16 cellular contexts compared by ENCODE assay signal in the genomic region with DNA sequence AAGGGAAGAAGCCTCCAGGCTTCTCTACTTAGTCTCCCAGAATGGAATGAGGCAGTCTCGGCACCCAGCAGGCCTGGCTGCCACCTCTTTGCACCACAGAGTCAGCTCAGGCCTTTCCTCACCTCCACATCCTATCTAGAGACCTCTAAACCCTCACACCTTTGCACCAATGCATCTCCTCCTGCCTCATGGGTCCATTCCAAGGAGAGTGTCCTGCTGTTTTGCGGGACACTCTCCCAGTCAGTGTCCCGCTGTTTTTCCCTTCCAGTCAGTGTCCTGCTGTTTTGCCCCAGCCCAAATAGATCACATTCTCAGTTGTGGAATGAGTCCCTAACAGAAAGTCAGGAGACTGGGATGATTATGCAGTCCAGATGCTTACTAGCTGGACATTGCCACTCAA.
A peak's percentile ranks its signal among the peaks of the same experiment; 100 is the strongest.
DNase-seq lines count a peak whose midpoint lies in the region; ATAC-seq, FAIRE-seq and TF ChIP-seq lines count a peak whose summit lies in the region.
"Had no signal": no experiment of that assay in that cellular context is flagged by ENCODE, and none has a peak within 500 bp of the region (broad histone marks: within the 10 kb centered on the region; RNA-seq: fewer than 3 reads in every experiment).

No MANE protein-coding gene starts in this region.

- H2BK20ac ChIP-seq in H1 (ENCODE audit: low read length) = peak overlapping the region; percentile 55

- H2BK12ac ChIP-seq in H1 (ENCODE audit: low read depth, low read length) (peak overlapping the region; percentile 65; the same call in 1 of the 2 replicates), neuronal stem cell (ENCODE audit: low read length) (no peak overlapping the region)

- H2BK120ac ChIP-seq in H1 (replicated peaks; ENCODE audit: low read depth, low read length) = peak overlapping the region; percentile 59
- H2BK120ac ChIP-seq in neuronal stem cell (ENCODE audit: low read depth, low read length) = no peak overlapping the region

- H4K91ac ChIP-seq in H1 (replicated peaks; ENCODE audit: insufficient read length, low read length) (no peak overlapping the region), neuronal stem cell (ENCODE audit: low read depth, low read length, poor library complexity) (no peak overlapping the region)

- H3K23me2 ChIP-seq in H1 (ENCODE audit: low read depth, low read length) = no peaks in the 10 kb centered on the region

- H3K9ac ChIP-seq in HUES64 (ENCODE audit: low read depth, low read length) (peak overlapping the region; percentile 17; the same call in 1 of the 2 replicates), H1 (replicated peaks in 1 of 4; ENCODE audit: extremely low read depth in 1 of 4, low read depth in 3 of 4, low read length in 3 of 4) (no peak overlapping the region), neuronal stem cell (ENCODE audit: low read depth, low read length, poor library complexity) (no peak overlapping the region)

- no peak for FAIRE-seq in H1 (lab: Jason Lieb, UNC)
- FAIRE-seq: endothelial cell of umbilical vein, frontal cortex, H54 had no signal

- no peak for TF ChIP-seq EP300 in H1 (IDR thresholded peaks at IDR 0.05; ENCODE audit: borderline replicate concordance in 1 of 2, low read depth in 2 of 2, low read length in 2 of 2)

- no peak for TF ChIP-seq RAD21 in H1 (IDR thresholded peaks at IDR 0.05 in 1 of 2, conservative IDR thresholded peaks at IDR 0.05 in 1 of 2; ENCODE audit: low read depth in 2 of 2, low read length in 2 of 2)

- H3K27me3 ChIP-seq in HUES64 (ENCODE audit: insufficient read depth, low read length) (no peaks in the 10 kb centered on the region), H1 (replicated peaks in 1 of 4; ENCODE audit: control insufficient read depth in 3 of 4, extremely low read depth in 1 of 4, insufficient read depth in 3 of 4, low read length in 3 of 4) (no peaks in the 10 kb centered on the region), neuronal stem cell (ENCODE audit: control insufficient read depth in 3 of 3, insufficient read depth in 3 of 3, low read depth in 1 of 3, low read length in 3 of 3) (no peaks in the 10 kb centered on the region)
- H3K27me3 ChIP-seq in effector memory CD4-positive, alpha-beta T cell (replicated peaks; ENCODE audit: control insufficient read depth, insufficient read depth, low read length, poor library complexity, severe bottlenecking) = no peaks in the 10 kb centered on the region
- H3K27me3 ChIP-seq: Peyer's patch had no signal

- no peak overlapping the region for H3K14ac ChIP-seq in H1 (ENCODE audit: insufficient read length)
- H3K14ac ChIP-seq in neuronal stem cell (ENCODE audit: low read length) = no peak overlapping the region

- no peak overlapping the region for H3K27ac Mint-ChIP-seq in nephron progenitor cell
- H3K27ac Mint-ChIP-seq: activated CD8-positive, alpha-beta T cell treated with anti-CD3 and anti-CD28 coated beads, Interleukin-2, amount 10 ng/mL, durations not matched to agents 7 days and 5 days; activated naive CD4-positive, alpha-beta T cell treated with anti-CD3 and anti-CD28 coated beads, Interleukin-2, amount 10 ng/mL, durations not matched to agents 7 days and 5 days; activated T-cell treated with anti-CD3 and anti-CD28 coated beads, Interleukin-2, amount 50 U/mL, for 24 hours had no signal

- H3K18ac ChIP-seq in H1 (ENCODE audit: extremely low read depth, low read length) (0 out of 2 replicates have a peak overlapping the region, but pooled peaks have one; percentile 22), neuronal stem cell (ENCODE audit: low read length) (no peak overlapping the region)

- peaks cover 48% of the 10 kb centered on the region for H3K4me1 ChIP-seq in HUES64 (ENCODE audit: insufficient read depth, low read length)
- peaks cover 3 to 8% (median 6%) of the 10 kb centered on the region in 4 experiments; a peak in 6 of 7 replicates for H3K4me1 ChIP-seq in H1 (replicated peaks in 1 of 4; ENCODE audit: control insufficient read depth in 3 of 4, insufficient read depth in 4 of 4, low read length in 3 of 4)
- H3K4me1 ChIP-seq in neuronal stem cell (ENCODE audit: control insufficient read depth in 2 of 2, insufficient read depth in 1 of 2, low read depth in 1 of 2, low read length in 2 of 2) = peaks cover 0 to 1% of the 10 kb centered on the region in 2 donors
- no peaks in the 10 kb centered on the region for H3K4me1 ChIP-seq in effector memory CD4-positive, alpha-beta T cell (ENCODE audit: control insufficient read depth, insufficient read depth, low read length, poor library complexity, severe bottlenecking)
- H3K4me1 ChIP-seq: Peyer's patch had no signal

- H4K8ac ChIP-seq in H1 (ENCODE audit: extremely low read depth, insufficient read depth, low read length) (no peak overlapping the region), neuronal stem cell (ENCODE audit: low read depth, low read length) (no peak overlapping the region)

- H3K56ac ChIP-seq in H1 (replicated peaks; ENCODE audit: insufficient read length, low read depth, low read length) = no peak overlapping the region

- H3K4ac ChIP-seq in H1 (replicated peaks; ENCODE audit: insufficient read length, low read depth, low read length) (no peak overlapping the region), neuronal stem cell (ENCODE audit: low read length) (no peak overlapping the region)

- no peaks in the 10 kb centered on the region for H3K36me3 Mint-ChIP-seq in nephron progenitor cell (ENCODE audit: low read depth)
- H3K36me3 Mint-ChIP-seq: activated naive CD4-positive, alpha-beta T cell treated with anti-CD3 and anti-CD28 coated beads, Interleukin-2, amount 10 ng/mL, durations not matched to agents 7 days and 5 days had no signal

- CTCF ChIA-PET in H1 (lab: Charles Lee; ENCODE audit: partially characterized antibody) = interaction anchor here (0.6 to 2.2 kb wide), 5 partner anchors 8 to 168 kb away, joined by 3 to 13 read pairs (median 3); no protein-coding TSS in a partner anchor

- 0 out of 2 replicates have a peak overlapping the region, but pooled peaks have one; percentile 36 for H2BK15ac ChIP-seq in H1 (ENCODE audit: low read length)
- H2BK15ac ChIP-seq in neuronal stem cell (ENCODE audit: low read length) = peak overlapping the region; percentile 12

- H3K4me1 Mint-ChIP-seq in nephron progenitor cell = peaks cover 35% of the 10 kb centered on the region
- H3K4me1 Mint-ChIP-seq: activated naive CD4-positive, alpha-beta T cell treated with anti-CD3 and anti-CD28 coated beads, Interleukin-2, amount 10 ng/mL, durations not matched to agents 7 days and 5 days had no signal

- no peak for TF ChIP-seq CTCF in H1 (IDR thresholded peaks at IDR 0.05; ENCODE audit: control extremely low read depth in 1 of 3, insufficient read depth in 1 of 3, low read depth in 1 of 3, low read length in 3 of 3)
- TF ChIP-seq CTCF in nephron progenitor cell (IDR thresholded peaks at IDR 0.05) = no peak

- POLR2A ChIA-PET in H1 (lab: Charles Lee; ENCODE audit: partially characterized antibody) = interaction anchor here (1.0 to 1.5 kb wide), 2 partner anchors 13 to 30 kb away, joined by 3 to 4 read pairs; no protein-coding TSS in a partner anchor

- WGBS in HUES64 = 50% methylated on average over 3 of the region's 3 CpGs
- WGBS in H1 (ENCODE audit: extremely low coverage in 1 of 2, insufficient coverage in 1 of 2, insufficient read length in 1 of 2, insufficient replicate concordance in 2 of 2, low coverage in 1 of 2, low lambda C conversion rate in 2 of 2, missing lambda C conversion rate in 1 of 2), 2 experiments = 67% methylated on average over 3 of the region's 3 CpGs; no CpG with 5 or more reads in 1 of the 2 experiments
- no CpG with 5 or more reads among the region's 3 CpGs for WGBS in neuronal stem cell (ENCODE audit: extremely low coverage in 2 of 2, insufficient read length in 2 of 2, insufficient replicate concordance in 1 of 2), 2 donors

- H3K4me2 ChIP-seq in H1 (ENCODE audit: insufficient read depth in 1 of 2, low read depth in 2 of 2, low read length in 2 of 2) (no peak overlapping the region), neuronal stem cell (ENCODE audit: insufficient read depth, low read length, poor library complexity, severe bottlenecking) (no peak overlapping the region)

- no peak overlapping the region for H3K4me3 Mint-ChIP-seq in nephron progenitor cell
- H3K4me3 Mint-ChIP-seq: activated CD8-positive, alpha-beta T cell treated with anti-CD3 and anti-CD28 coated beads, Interleukin-2, amount 10 ng/mL, durations not matched to agents 7 days and 5 days; activated naive CD4-positive, alpha-beta T cell treated with anti-CD3 and anti-CD28 coated beads, Interleukin-2, amount 10 ng/mL, durations not matched to agents 7 days and 5 days; activated T-cell treated with anti-CD3 and anti-CD28 coated beads, Interleukin-2, amount 50 U/mL, for 24 hours had no signal

- H3K23ac ChIP-seq in H1 (ENCODE audit: insufficient read length) = no peak overlapping the region
- no peak overlapping the region for H3K23ac ChIP-seq in neuronal stem cell (ENCODE audit: low read depth, low read length, poor library complexity)

- 0 out of 2 replicates have a peak overlapping the region, but pooled peaks have one; percentile 73 for H2BK5ac ChIP-seq in H1 (ENCODE audit: low read depth, low read length)
- H2BK5ac ChIP-seq in neuronal stem cell (ENCODE audit: low read length) = no peak overlapping the region

- no peak for TF ChIP-seq POLR2A in H1 (IDR thresholded peaks at IDR 0.05; ENCODE audit: control extremely low read depth in 1 of 2, low read depth in 2 of 2, low read length in 2 of 2)

- DNase-seq in H1 (ENCODE audit: low read depth in 1 of 2, low spot score in 2 of 2) (no peak), neuronal stem cell (ENCODE audit: low spot score) (no peak), nephron progenitor cell (no peak), cerebellar cortex (ENCODE audit: low spot score) (no peak)
- no peak for DNase-seq in effector memory CD4-positive, alpha-beta T cell
- DNase-seq: activated CD8-positive, alpha-beta T cell treated with anti-CD3 and anti-CD28 coated beads, Interleukin-2, amount 10 ng/mL, durations not matched to agents 7 days and 5 days; activated naive CD4-positive, alpha-beta T cell treated with anti-CD3 and anti-CD28 coated beads, Interleukin-2, amount 10 ng/mL, durations not matched to agents 7 days and 5 days; activated T-cell treated with anti-CD3 and anti-CD28 coated beads, Interleukin-2, amount 50 U/mL, for 24 hours; NCI-H187; Peyer's patch had no signal

- no peaks in the 10 kb centered on the region for H3K36me3 ChIP-seq in HUES64 (ENCODE audit: insufficient read depth, low read length)
- H3K36me3 ChIP-seq in H1 (ENCODE audit: control insufficient read depth in 2 of 4, insufficient read depth in 4 of 4, low read length in 3 of 4) = no peaks in the 10 kb centered on the region
- no peaks in the 10 kb centered on the region for H3K36me3 ChIP-seq in neuronal stem cell (replicated peaks in 1 of 2; ENCODE audit: control insufficient read depth in 2 of 2, insufficient read depth in 2 of 2, low read length in 2 of 2)
- no peaks in the 10 kb centered on the region for H3K36me3 ChIP-seq in effector memory CD4-positive, alpha-beta T cell (ENCODE audit: control insufficient read depth, insufficient read depth, low read length)
- H3K36me3 ChIP-seq: Peyer's patch had no signal

- H2AFZ ChIP-seq in H1 (ENCODE audit: low read length) (no peak overlapping the region), neuronal stem cell (ENCODE audit: low read length) (no peak overlapping the region)

- no peaks in the 10 kb centered on the region for H3K79me2 ChIP-seq in H1 (ENCODE audit: control insufficient read depth in 1 of 2, insufficient read depth in 2 of 2, low read length in 2 of 2)

- H4K5ac ChIP-seq in H1 (ENCODE audit: insufficient read length, low read depth, low read length) = no peak overlapping the region

- H3K27ac ChIP-seq in HUES64 (ENCODE audit: low read depth, low read length) (peak overlapping the region; percentile 62), H1 (ENCODE audit: low read depth, low read length) (no peak overlapping the region), neuronal stem cell (replicated peaks; ENCODE audit: low read length) (no peak overlapping the region)
- no peak overlapping the region for H3K27ac ChIP-seq in effector memory CD4-positive, alpha-beta T cell (ENCODE audit: insufficient read depth, low read length, poor library complexity, severe bottlenecking)
- H3K27ac ChIP-seq: Peyer's patch had no signal

- H3K9me3 ChIP-seq in HUES64 (ENCODE audit: insufficient read depth, low read depth, low read length) (no peaks in the 10 kb centered on the region), H1 (ENCODE audit: insufficient read depth in 2 of 2, low read depth in 1 of 2, low read length in 1 of 2) (no peaks in the 10 kb centered on the region), neuronal stem cell (replicated peaks in 1 of 2; ENCODE audit: control insufficient read depth in 2 of 2, insufficient read depth in 1 of 2, low read depth in 1 of 2, low read length in 2 of 2) (no peaks in the 10 kb centered on the region)
- no peaks in the 10 kb centered on the region for H3K9me3 ChIP-seq in effector memory CD4-positive, alpha-beta T cell (ENCODE audit: control insufficient read depth, low read length)
- H3K9me3 ChIP-seq: Peyer's patch had no signal

- H4K20me1 ChIP-seq in H1 (replicated peaks in 1 of 2; ENCODE audit: control insufficient read depth in 1 of 2, insufficient read depth in 2 of 2, low read length in 2 of 2) = no peaks in the 10 kb centered on the region

- H3K79me1 ChIP-seq in H1 (ENCODE audit: low read depth, low read length) = no peaks in the 10 kb centered on the region
- H3K79me1 ChIP-seq in neuronal stem cell (ENCODE audit: low read depth, low read length) = no peaks in the 10 kb centered on the region

- H3K9me3 Mint-ChIP-seq in nephron progenitor cell = no peaks in the 10 kb centered on the region
- H3K9me3 Mint-ChIP-seq: activated naive CD4-positive, alpha-beta T cell treated with anti-CD3 and anti-CD28 coated beads, Interleukin-2, amount 10 ng/mL, durations not matched to agents 7 days and 5 days; activated T-cell treated with anti-CD3 and anti-CD28 coated beads, Interleukin-2, amount 50 U/mL, for 24 hours had no signal

- H3K4me3 ChIP-seq in HUES64 (ENCODE audit: low read length) = no peak overlapping the region
- no peak overlapping the region for H3K4me3 ChIP-seq in H1 (ENCODE audit: extremely low read depth in 1 of 4, insufficient read depth in 2 of 4, low read depth in 3 of 4, low read length in 4 of 4)
- no peak overlapping the region for H3K4me3 ChIP-seq in neuronal stem cell (ENCODE audit: low read length in 2 of 2)
- no peak overlapping the region for H3K4me3 ChIP-seq in effector memory CD4-positive, alpha-beta T cell (ENCODE audit: insufficient read depth, low read depth, low read length, poor library complexity, severe bottlenecking)
- H3K4me3 ChIP-seq: coronary artery, Peyer's patch had no signal

- ATAC-seq in GM21528 (IDR thresholded peaks at IDR 0.05; ENCODE audit: low FRiP score, unreplicated experiment) = no peak
- ATAC-seq: activated CD8-positive, alpha-beta T cell treated with anti-CD3 and anti-CD28 coated beads, Interleukin-2, amount 10 ng/mL, durations not matched to agents 7 days and 5 days had no signal

- no peaks in the 10 kb centered on the region for H3K27me3 Mint-ChIP-seq in nephron progenitor cell (ENCODE audit: low read depth, poor library complexity)

- no peak overlapping the region for H2AK5ac ChIP-seq in H1 (ENCODE audit: low read depth, low read length)
- H2AK5ac ChIP-seq in neuronal stem cell (ENCODE audit: low read depth, low read length) = no peak overlapping the region
